In the genomic region with DNA sequence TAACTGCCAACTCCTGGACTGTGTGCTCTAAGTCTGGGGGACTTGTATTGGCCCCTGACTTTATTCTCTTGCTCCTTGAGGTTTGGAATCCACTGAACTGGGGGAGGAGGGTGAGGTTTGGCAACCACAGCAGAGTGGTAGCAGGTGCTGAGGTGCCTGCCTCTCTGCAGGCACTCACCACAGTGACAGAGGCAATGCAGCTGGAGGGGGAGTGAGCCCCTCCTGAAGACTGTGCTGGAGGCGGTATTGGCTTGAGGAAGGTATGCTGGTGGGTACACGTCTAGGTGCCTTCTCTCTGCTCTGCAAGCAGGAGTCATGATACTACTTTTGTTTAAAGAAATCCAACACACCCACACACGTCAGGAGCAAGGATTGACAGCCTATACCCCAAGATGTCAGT, we compare ENCODE assay signal across 24 cellular contexts. TPM values are rescaled to one million over a fixed set of nuclear protein-coding genes. Genes with fewer than 3 reads are reported as not detected.
"Had no signal": no experiment of that assay in that cellular context is flagged by ENCODE, and none has a peak within 500 bp of the region (broad histone marks: within the 10 kb centered on the region; RNA-seq: fewer than 3 reads in every experiment).

No MANE protein-coding gene starts in this region.

- DNase-seq: activated CD4-positive, alpha-beta T cell treated with anti-CD3 and anti-CD28 coated beads, Interleukin-2, amount 10 ng/mL, durations not matched to agents 24 days and 14 days; activated CD4-positive, CD25-positive, alpha-beta regulatory T cell; activated CD8-positive, alpha-beta memory T cell treated with anti-CD3 and anti-CD28 coated beads, Interleukin-2, amount 50 U/mL, for 4 hours; activated effector memory CD4-positive, alpha-beta T cell treated with Interleukin-2 at 50 U/mL for 16 hours; activated naive CD4-positive, alpha-beta T cell treated with anti-CD3 and anti-CD28 coated beads, Interleukin-2, amount 10 ng/mL, durations not matched to agents 7 days and 5 days; activated T-cell treated with anti-CD3 and anti-CD28 coated beads, Interleukin-2, amount 50 U/mL, for 48 hours; cortex of kidney; gastrocnemius medialis; head of caudate nucleus; left ventricle myocardium inferior; naive B cell; pancreas; stimulated activated CD4-positive, alpha-beta T cell treated with anti-CD3 and anti-CD28 coated beads, Interleukin-4, amount 100 ng/mL, for 24 hours; substantia nigra; uterus had no signal

- H3K36me3 ChIP-seq: breast epithelium, gastrocnemius medialis, left ventricle myocardium inferior, neutrophil, pancreas, tibial nerve, uterus had no signal

- H3K27me3 ChIP-seq: gastrocnemius medialis, tibial nerve had no signal

- H3K4me3 ChIP-seq: breast epithelium, gastrocnemius medialis, left ventricle myocardium inferior, pancreas, smooth muscle cell, tibial nerve, uterus had no signal

- H3K9me3 ChIP-seq: breast epithelium, gastrocnemius medialis, left ventricle myocardium inferior, neutrophil, pancreas, tibial nerve, uterus had no signal

- H3K4me2 ChIP-seq: smooth muscle cell had no signal

- ATAC-seq: gastrocnemius medialis; pancreas; sciatic nerve; stimulated activated effector memory CD8-positive, alpha-beta T cell treated with anti-CD3 and anti-CD28 coated beads, Interleukin-12 subunit alpha, Interleukin-12 subunit beta, amount 100 ng/mL, for 72 hours had no signal

- H3K4me1 ChIP-seq: breast epithelium, gastrocnemius medialis, left ventricle myocardium inferior, pancreas, tibial nerve, uterus had no signal

- H3K27ac ChIP-seq: breast epithelium, gastrocnemius medialis, left ventricle myocardium inferior, neutrophil, pancreas, tibial nerve, uterus had no signal

RNA-seq across cellular contexts. Expression of gene CFAP299, which starts 24.6 kb away (rescaled TPM):
- total RNA-seq: activated CD4-positive, alpha-beta T cell treated with anti-CD3 and anti-CD28 coated beads, Interleukin-2, amount 10 ng/mL, durations not matched to agents 24 days and 14 days; astrocyte; gastrocnemius medialis; kidney epithelial cell; left ventricle myocardium inferior; pancreas; smooth muscle cell had no signal
- polyA plus RNA-seq: esophagus, smooth muscle cell had no signal
